In genomic region chr14:22593189-22593588, GRCh38 we compare ENCODE assay signal across 29 cellular contexts. TPM values are rescaled to one million over a fixed set of nuclear protein-coding genes. Genes with fewer than 3 reads are reported as not detected.
"Had no signal": no experiment of that assay in that cellular context is flagged by ENCODE, and none has a peak within 500 bp of the region (broad histone marks: within the 10 kb centered on the region; RNA-seq: fewer than 3 reads in every experiment).

No MANE protein-coding gene starts in this region.

- H3K4me3 Mint-ChIP-seq: activated CD4-positive, alpha-beta memory T cell treated with anti-CD3 and anti-CD28 coated beads, Interleukin-2, amount 10 ng/mL, durations not matched to agents 7 days and 5 days; activated T-helper 1 cell treated with anti-CD3 and anti-CD28 coated beads, Interleukin-12 subunit alpha, Interleukin-12 subunit beta, Interleukin-2, Interleukin-4 antibody, amounts not matched to agents 30 ng/mL and 10 ng/mL and 1 ng/mL, durations not matched to agents 14 hours and 24 hours and 36 hours; effector memory CD8-positive, alpha-beta T cell; mesothelial cell of epicardium; natural killer cell; stimulated activated naive CD8-positive, alpha-beta T cell treated with anti-CD3 and anti-CD28 coated beads, Interleukin-15, Interleukin-2, amounts not matched to agents 100 ng/mL and 50 ng/mL, for 24 hours had no signal

- H3K9me3 ChIP-seq: breast epithelium, colonic mucosa, esophagus muscularis mucosa, gastrocnemius medialis, left lung, ovary, psoas muscle, right atrium auricular region, tibial artery had no signal

- ATAC-seq: activated naive CD4-positive, alpha-beta T cell treated with anti-CD3 and anti-CD28 coated beads, Interleukin-2, amount 50 U/mL, for 72 hours; effector memory CD8-positive, alpha-beta T cell; gastrocnemius medialis; left lung; natural killer cell; psoas muscle had no signal

- DNase-seq: activated CD4-positive, alpha-beta memory T cell treated with anti-CD3 and anti-CD28 coated beads, Interleukin-2, amount 10 ng/mL, durations not matched to agents 7 days and 5 days; activated CD4-positive, alpha-beta T cell treated with anti-CD3 and anti-CD28 coated beads for 48 hours; activated CD4-positive, CD25-positive, alpha-beta regulatory T cell; activated gamma-delta T cell; amniotic stem cell; colonic mucosa; dorsolateral prefrontal cortex; effector memory CD8-positive, alpha-beta T cell; gastrocnemius medialis; left lung; natural killer cell; ovary; psoas muscle; stimulated activated CD4-positive, alpha-beta T cell treated with anti-CD3 and anti-CD28 coated beads, Interleukin-4, amount 100 ng/mL, for 24 hours; substantia nigra; SW 1271; tibial artery had no signal

- H3K27me3 ChIP-seq: breast epithelium, colonic mucosa, dorsolateral prefrontal cortex, esophagus muscularis mucosa, gastrocnemius medialis, left lung, ovary, right atrium auricular region, tibial artery had no signal

- H3K9me3 Mint-ChIP-seq: activated CD4-positive, alpha-beta memory T cell treated with anti-CD3 and anti-CD28 coated beads, Interleukin-2, amount 10 ng/mL, durations not matched to agents 7 days and 5 days; activated naive CD4-positive, alpha-beta T cell treated with anti-CD3 and anti-CD28 coated beads, Interleukin-2, amount 50 U/mL, for 72 hours; activated T-helper 1 cell treated with anti-CD3 and anti-CD28 coated beads, Interleukin-12 subunit alpha, Interleukin-12 subunit beta, Interleukin-2, Interleukin-4 antibody, amounts not matched to agents 30 ng/mL and 10 ng/mL and 1 ng/mL, durations not matched to agents 14 hours and 24 hours and 36 hours; effector memory CD8-positive, alpha-beta T cell; mesothelial cell of epicardium; natural killer cell; stimulated activated naive CD8-positive, alpha-beta T cell treated with anti-CD3 and anti-CD28 coated beads, Interleukin-15, Interleukin-2, amounts not matched to agents 100 ng/mL and 50 ng/mL, for 24 hours had no signal

- H3K4me3 ChIP-seq: breast epithelium, colonic mucosa, dorsolateral prefrontal cortex, esophagus muscularis mucosa, gastrocnemius medialis, left lung, lung, ovary, psoas muscle, right atrium auricular region, SK-N-MC, tibial artery had no signal

- H3K27me3 Mint-ChIP-seq: effector memory CD8-positive, alpha-beta T cell had no signal

- H3K36me3 ChIP-seq: breast epithelium, colonic mucosa, esophagus muscularis mucosa, gastrocnemius medialis, left lung, ovary, right atrium auricular region, tibial artery had no signal

- H3K36me3 Mint-ChIP-seq: mesothelial cell of epicardium, natural killer cell had no signal

- H3K27ac Mint-ChIP-seq: activated CD4-positive, alpha-beta memory T cell treated with anti-CD3 and anti-CD28 coated beads, Interleukin-2, amount 10 ng/mL, durations not matched to agents 7 days and 5 days; activated T-helper 1 cell treated with anti-CD3 and anti-CD28 coated beads, Interleukin-12 subunit alpha, Interleukin-12 subunit beta, Interleukin-2, Interleukin-4 antibody, amounts not matched to agents 30 ng/mL and 10 ng/mL and 1 ng/mL, durations not matched to agents 14 hours and 24 hours and 36 hours; effector memory CD8-positive, alpha-beta T cell; mesothelial cell of epicardium; natural killer cell; stimulated activated naive CD8-positive, alpha-beta T cell treated with anti-CD3 and anti-CD28 coated beads, Interleukin-15, Interleukin-2, amounts not matched to agents 100 ng/mL and 50 ng/mL, for 24 hours had no signal

- H3K4me1 ChIP-seq: breast epithelium, colonic mucosa had no signal

- H3K27ac ChIP-seq: breast epithelium, colonic mucosa, dorsolateral prefrontal cortex, esophagus muscularis mucosa, gastrocnemius medialis, left lung, ovary, psoas muscle, right atrium auricular region, SK-N-MC, tibial artery had no signal

RNA-seq across cellular contexts. Expression of gene OR6J1, which starts 51.0 kb away (rescaled TPM):
- total RNA-seq: activated CD4-positive, alpha-beta memory T cell treated with anti-CD3 and anti-CD28 coated beads, Interleukin-2, amount 10 ng/mL, durations not matched to agents 7 days and 5 days; activated naive CD4-positive, alpha-beta T cell treated with anti-CD3 and anti-CD28 coated beads, Interleukin-2, amount 50 U/mL, for 72 hours; activated T-helper 1 cell treated with anti-CD3 and anti-CD28 coated beads, Interleukin-12 subunit alpha, Interleukin-12 subunit beta, Interleukin-2, Interleukin-4 antibody, amounts not matched to agents 30 ng/mL and 10 ng/mL and 1 ng/mL, durations not matched to agents 14 hours and 24 hours and 36 hours; breast epithelium; colonic mucosa; esophagus muscularis mucosa; gastrocnemius medialis; left lung; mesothelial cell of epicardium; natural killer cell; psoas muscle; right atrium auricular region; T-helper 2 cell treated with Interferon-gamma antibody and Interleukin-4, amounts not matched to agents 100 ng/mL and 5 ng/mL, for 36 hours; urinary bladder had no signal
- polyA plus RNA-seq: keratinocyte, lung, ovary, psoas muscle, urinary bladder had no signal
